8 cellular contexts compared by ENCODE assay signal in genomic region chr9:74953235-74953741, GRCh38. TPM values are rescaled to one million over a fixed set of nuclear protein-coding genes. Genes with fewer than 3 reads are reported as not detected.
DNase-seq lines count a peak whose midpoint lies in the region; ATAC-seq and FAIRE-seq lines count a peak whose summit lies in the region.

No MANE protein-coding gene starts in this region.

- FAIRE-seq in frontal cortex (lab: Jason Lieb, UNC): no peak

- in situ Hi-C loops in HAP-1 (cut with MboI; ENCODE audit: low sequenced_read_pairs): loop anchor here (10.0 kb wide), 1 partner anchor 122 kb away; no protein-coding TSS in a partner anchor

- H3K4me1 ChIP-seq in HAP-1 (peaks cover 15% of the 10 kb centered on the region), aorta (ENCODE audit: control insufficient read depth in 1 of 2, insufficient read depth in 2 of 2, low read length in 2 of 2) (no peaks in the 10 kb centered on the region)

- H3K36me3 ChIP-seq in HAP-1 (replicated peaks) (no peaks in the 10 kb centered on the region; the same call in 1 of the 2 replicates), aorta (ENCODE audit: control insufficient read depth in 1 of 2, insufficient read depth in 2 of 2, low read length in 1 of 2) (no peaks in the 10 kb centered on the region)

- no peaks in the 10 kb centered on the region for H3K36me3 Mint-ChIP-seq in T-helper 17 cell (ENCODE audit: low read depth)

- H3K4me1 Mint-ChIP-seq in T-helper 17 cell: peaks cover 17% of the 10 kb centered on the region

- H3K27ac ChIP-seq in aorta (ENCODE audit: low read depth in 1 of 2, low read length in 2 of 2): peak overlapping the region in 1 of 2 donors; percentile 33

- H3K27me3 ChIP-seq in HAP-1 (ENCODE audit: low read depth) (no peaks in the 10 kb centered on the region), aorta (ENCODE audit: control insufficient read depth in 1 of 2, insufficient read depth in 2 of 2, low read length in 1 of 2) (no peaks in the 10 kb centered on the region)

- no peaks in the 10 kb centered on the region for H3K27me3 Mint-ChIP-seq in T-helper 17 cell

- DNase-seq in DMS114 treated with DMSO at 0.1 percent for 48 hours (lab: John Stamatoyannopoulos, UW; ENCODE audit: unreplicated experiment): peak; percentile 6
- peak in 1 of 2 experiments; percentile 15 for DNase-seq in HAP-1 (ENCODE audit: low spot score in 2 of 2)
- DNase-seq in T-helper 17 cell: no peak
- peak; percentile 57 for DNase-seq in fibroblast of the conjunctiva (ENCODE audit: low read depth)
- DNase-seq in sciatic nerve (ENCODE audit: low spot score): no peak
- no peak for DNase-seq in frontal cortex (ENCODE audit: low spot score in 2 of 2)
- no peak for DNase-seq in GM19240 (ENCODE audit: insufficient read length, low spot score)
- no peak for DNase-seq in aorta

- WGBS in aorta, 2 donors: 47 to 49% methylated on average over 7 of the region's 7 CpGs

- H3K9me3 ChIP-seq in HAP-1 (no peaks in the 10 kb centered on the region), T-helper 17 cell (ENCODE audit: control insufficient read depth, low read length, poor library complexity, severe bottlenecking) (no peaks in the 10 kb centered on the region), aorta (ENCODE audit: control insufficient read depth, low read length) (no peaks in the 10 kb centered on the region)

- peak overlapping the region; percentile 98 for H3K4me3 Mint-ChIP-seq in T-helper 17 cell

- H3K4me3 ChIP-seq in HAP-1: peak overlapping the region; percentile 73
- H3K4me3 ChIP-seq in aorta (ENCODE audit: low read length in 2 of 2): no peak overlapping the region

- intact Hi-C loops in sciatic nerve (cut with DNase I): no loop called here
- intact Hi-C loops in aorta (cut with DNase I): loop anchor here (2.0 to 5.0 kb wide), 2 partner anchors 76 to 134 kb away; partner anchors contain the start of genes NMRK1 (in 2 of the 2), OSTF1 (in 2 of the 2) and CARNMT1 (in 1 of the 2)

- H3K27ac Mint-ChIP-seq in T-helper 17 cell: peak overlapping the region; percentile 92

- no peak for ATAC-seq in T-helper 17 cell
- peak; percentile 47 for ATAC-seq in sciatic nerve
- no peak for ATAC-seq in aorta (ENCODE audit: low FRiP score)

RNA-seq across cellular contexts. Expression of gene C9orf40, which starts 0.6 kb away (rescaled TPM):
- total RNA-seq in T-helper 17 cell (1 to 10 TPM; 1.9 to 2.5 TPM), sciatic nerve (7.8 TPM), frontal cortex (9.4 TPM), aorta (1 to 10 TPM; 3.8 to 5.8 TPM)
- 1 to 10 TPM; 2.3 to 4.0 TPM for polyA plus RNA-seq in aorta

Comparison
In these comparisons a context has a peak if more than half of its experiments do, and no peak if none do; other contexts are left out.
1. DNase-seq: peak in DMS114 treated with DMSO at 0.1 percent for 48 hours (single experiment) and fibroblast of the conjunctiva (single experiment); none in T-helper 17 cell (0 of 3), sciatic nerve (single experiment), frontal cortex (0 of 2), GM19240 (single experiment) and aorta (0 of 2).